Comparison of ENCODE assay signal across 29 cellular contexts in the genomic region with DNA sequence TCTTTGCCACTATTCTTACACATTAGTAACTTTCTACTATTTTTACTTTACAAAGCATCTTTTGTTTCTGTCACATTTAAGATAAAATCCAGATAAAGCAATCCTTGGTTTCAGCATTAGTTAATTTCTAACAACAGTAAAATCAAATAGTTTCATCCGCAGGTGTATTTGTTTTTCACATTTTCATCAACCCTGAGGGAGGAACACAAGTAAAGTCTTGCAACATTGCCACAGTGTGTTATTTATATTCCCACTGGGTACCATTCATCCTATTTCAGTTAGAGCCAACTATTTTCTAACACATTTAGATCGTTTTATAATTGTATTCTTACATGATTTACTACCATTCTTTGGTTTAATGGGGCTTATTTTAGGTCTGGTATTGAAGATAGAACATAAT.
"Had no signal": no experiment of that assay in that cellular context is flagged by ENCODE, and none has a peak within 500 bp of the region (broad histone marks: within the 10 kb centered on the region; RNA-seq: fewer than 3 reads in every experiment).

No MANE protein-coding gene starts in this region.

- H3K4me1 Mint-ChIP-seq: immature natural killer cell; mesothelial cell of epicardium; naive thymus-derived CD4-positive, alpha-beta T cell had no signal

- H3K27ac ChIP-seq: left ventricle myocardium inferior, ovary, skin epidermis, testis, thyroid gland, transverse colon, upper lobe of left lung, vagina had no signal

- H3K27me3 Mint-ChIP-seq: natural killer cell treated with Interleukin-12 subunit alpha and Interleukin-12 subunit beta and Interleukin-15 and Interleukin-18, amount 100 ng/mL, for 72 hours; progenitor cell of endocrine pancreas; stimulated activated naive CD8-positive, alpha-beta T cell treated with anti-CD3 and anti-CD28 coated beads, Interleukin-15, Interleukin-2, amounts not matched to agents 100 ng/mL and 50 ng/mL, for 24 hours had no signal

- H3K36me3 ChIP-seq: left ventricle myocardium inferior, ovary, thyroid gland, transverse colon, upper lobe of left lung, vagina had no signal

- H3K9me3 ChIP-seq: left ventricle myocardium inferior, mucosa of descending colon, ovary, testis, thyroid gland, transverse colon, upper lobe of left lung, vagina had no signal

- H3K36me3 Mint-ChIP-seq: immature natural killer cell; mesothelial cell of epicardium; naive thymus-derived CD4-positive, alpha-beta T cell; natural killer cell treated with Interleukin-12 subunit alpha and Interleukin-12 subunit beta and Interleukin-15 and Interleukin-18, amount 100 ng/mL, for 72 hours had no signal

- ATAC-seq: left colon; mucosa of descending colon; naive thymus-derived CD4-positive, alpha-beta T cell; natural killer cell treated with Interleukin-12 subunit alpha and Interleukin-12 subunit beta and Interleukin-15 and Interleukin-18, amount 100 ng/mL, for 72 hours; right cardiac atrium; sciatic nerve had no signal

- H3K9me3 Mint-ChIP-seq: naive thymus-derived CD4-positive, alpha-beta T cell; stimulated activated naive CD8-positive, alpha-beta T cell treated with anti-CD3 and anti-CD28 coated beads, Interleukin-15, Interleukin-2, amounts not matched to agents 100 ng/mL and 50 ng/mL, for 24 hours had no signal

- H3K27ac Mint-ChIP-seq: immature natural killer cell; mesothelial cell of epicardium; naive thymus-derived CD4-positive, alpha-beta T cell; natural killer cell treated with Interleukin-12 subunit alpha and Interleukin-12 subunit beta and Interleukin-15 and Interleukin-18, amount 100 ng/mL, for 72 hours; progenitor cell of endocrine pancreas; stimulated activated naive CD8-positive, alpha-beta T cell treated with anti-CD3 and anti-CD28 coated beads, Interleukin-15, Interleukin-2, amounts not matched to agents 100 ng/mL and 50 ng/mL, for 24 hours had no signal

- DNase-seq: hypothalamus; immature natural killer cell; kidney; left colon; left ventricle myocardium inferior; mesendoderm; mucosa of descending colon; naive thymus-derived CD4-positive, alpha-beta T cell; ovary; retina; right cardiac atrium; stimulated activated CD4-positive, alpha-beta T cell treated with anti-CD3 and anti-CD28 coated beads, Interleukin-12 subunit alpha, Interleukin-12 subunit beta, amount 100 ng/mL, for 4 hours; stimulated activated CD4-positive, alpha-beta T cell treated with anti-CD3 and anti-CD28 coated beads, Interleukin-15, amount 100 ng/mL, for 24 hours; stimulated activated CD4-positive, alpha-beta T cell treated with anti-CD3 and anti-CD28 coated beads, Interleukin-2, amount 100 ng/mL, for 24 hours; stimulated activated CD4-positive, alpha-beta T cell treated with anti-CD3 and anti-CD28 coated beads, Interleukin-4, amount 100 ng/mL, for 1 hour; stimulated activated naive CD4-positive, alpha-beta T cell; substantia nigra; testis; thyroid gland; transverse colon; upper lobe of left lung had no signal

- H3K4me3 ChIP-seq: left ventricle myocardium inferior, lung, mucosa of descending colon, ovary, skin epidermis, testis, thyroid gland, transverse colon, upper lobe of left lung, vagina had no signal

- H3K4me3 Mint-ChIP-seq: immature natural killer cell; mesothelial cell of epicardium; naive thymus-derived CD4-positive, alpha-beta T cell; natural killer cell treated with Interleukin-12 subunit alpha and Interleukin-12 subunit beta and Interleukin-15 and Interleukin-18, amount 100 ng/mL, for 72 hours; stimulated activated naive CD8-positive, alpha-beta T cell treated with anti-CD3 and anti-CD28 coated beads, Interleukin-15, Interleukin-2, amounts not matched to agents 100 ng/mL and 50 ng/mL, for 24 hours had no signal
